ENCODE assay signal across 31 cellular contexts in the genomic region with DNA sequence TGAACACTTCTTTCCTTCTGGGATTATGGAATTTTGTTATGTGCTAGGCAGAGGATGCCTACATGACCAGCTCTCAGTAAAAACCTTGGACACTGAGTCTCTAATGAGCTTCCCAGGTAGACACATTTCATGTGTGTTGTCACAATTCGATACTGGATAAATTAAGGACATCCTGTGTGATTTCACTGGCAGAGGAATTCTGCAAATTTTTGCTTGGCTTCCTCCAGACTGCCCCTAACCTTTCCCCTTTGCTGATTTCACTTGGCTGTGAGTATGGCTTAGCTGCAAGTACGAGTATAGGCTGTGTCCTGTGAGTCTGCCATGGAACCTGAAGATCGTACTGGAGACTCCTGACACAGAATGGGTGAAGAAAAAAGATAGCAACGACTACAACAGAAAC.
"Had no signal": no experiment of that assay in that cellular context is flagged by ENCODE, and none has a peak within 500 bp of the region (broad histone marks: within the 10 kb centered on the region; RNA-seq: fewer than 3 reads in every experiment).

No MANE protein-coding gene starts in this region.

- H3K4me1 ChIP-seq: foreskin keratinocyte, lower lobe of right lung, neural progenitor cell, prostate gland, spleen, testis, upper lobe of left lung had no signal

- H3K4me3 ChIP-seq: esophagus muscularis mucosa, gastroesophageal sphincter, heart right ventricle, left ventricle myocardium inferior, lower lobe of right lung, mucosa of descending colon, neural progenitor cell, prostate gland, sigmoid colon, spleen, testis, tibial nerve, upper lobe of left lung had no signal

- H3K36me3 ChIP-seq: esophagus muscularis mucosa, lower lobe of right lung, prostate gland, sigmoid colon had no signal

- H3K27ac ChIP-seq: esophagus muscularis mucosa, foreskin keratinocyte, gastroesophageal sphincter, heart right ventricle, left ventricle myocardium inferior, lower lobe of right lung, neural progenitor cell, parathyroid adenoma, prostate gland, spleen, testis, tibial nerve, upper lobe of left lung had no signal

- DNase-seq: effector memory CD4-positive, alpha-beta T cell; foreskin keratinocyte; heart right ventricle; hippocampal formation; immature natural killer cell; islet precursor cell; kidney glomerular epithelial cell; left colon; left ventricle myocardium inferior; lower lobe of right lung; mucosa of descending colon; naive B cell; right cardiac atrium; sigmoid colon; spleen; stimulated activated CD4-positive, alpha-beta T cell treated with anti-CD3 and anti-CD28 coated beads, Interleukin-4, amount 100 ng/mL, for 4 hours; stimulated activated naive CD8-positive, alpha-beta T cell treated with anti-CD3 and anti-CD28 coated beads, Interleukin-15, Interleukin-2, amounts not matched to agents 100 U/mL and 50 U/mL, for 24 hours; substantia nigra; testis; upper lobe of left lung had no signal

- H3K27ac Mint-ChIP-seq: immature natural killer cell; memory B cell; naive B cell; neural progenitor cell; stimulated activated memory B cell treated with anti-CD40 and anti-IgM and Interleukin-4, amounts not matched to agents 10 μg/mL and 1 μg/mL and 100 μg/mL, for 72 hours had no signal

- H3K9ac ChIP-seq: neural progenitor cell, parathyroid adenoma had no signal

- H3K4me1 Mint-ChIP-seq: neural progenitor cell had no signal

- FAIRE-seq: endothelial cell of umbilical vein, urothelium cell line had no signal

- H2AFZ ChIP-seq: neural progenitor cell, parathyroid adenoma had no signal

- H3K4me2 ChIP-seq: neural progenitor cell had no signal

- H3K9me3 ChIP-seq: esophagus muscularis mucosa, gastroesophageal sphincter, lower lobe of right lung, mucosa of descending colon, prostate gland, sigmoid colon, testis, upper lobe of left lung had no signal

- H3K27me3 ChIP-seq: esophagus muscularis mucosa, foreskin keratinocyte, gastroesophageal sphincter, heart right ventricle, neural progenitor cell, sigmoid colon, spleen, testis, tibial nerve, upper lobe of left lung had no signal

- ATAC-seq: foreskin keratinocyte; gastroesophageal sphincter; heart right ventricle; left colon; lower lobe of right lung; mucosa of descending colon; right cardiac atrium; stimulated activated memory B cell treated with anti-CD40 and anti-IgM and Interleukin-4, amounts not matched to agents 10 μg/mL and 1 μg/mL and 100 μg/mL, for 72 hours; stimulated activated naive CD8-positive, alpha-beta T cell treated with anti-CD3 and anti-CD28 coated beads, Interleukin-15, Interleukin-2, amounts not matched to agents 100 U/mL and 50 U/mL, for 24 hours had no signal

- H3K4me3 Mint-ChIP-seq: immature natural killer cell; memory B cell; naive B cell; nephron; neural progenitor cell; stimulated activated memory B cell treated with anti-CD40 and anti-IgM and Interleukin-4, amounts not matched to agents 10 μg/mL and 1 μg/mL and 100 μg/mL, for 72 hours had no signal

- H3K9me3 Mint-ChIP-seq: immature natural killer cell; stimulated activated memory B cell treated with anti-CD40 and anti-IgM and Interleukin-4, amounts not matched to agents 10 μg/mL and 1 μg/mL and 100 μg/mL, for 72 hours had no signal

- H3K27me3 Mint-ChIP-seq: memory B cell; naive B cell; stimulated activated memory B cell treated with anti-CD40 and anti-IgM and Interleukin-4, amounts not matched to agents 10 μg/mL and 1 μg/mL and 100 μg/mL, for 72 hours had no signal
